Comparison of ENCODE assay signal across 29 cellular contexts in the genomic region with DNA sequence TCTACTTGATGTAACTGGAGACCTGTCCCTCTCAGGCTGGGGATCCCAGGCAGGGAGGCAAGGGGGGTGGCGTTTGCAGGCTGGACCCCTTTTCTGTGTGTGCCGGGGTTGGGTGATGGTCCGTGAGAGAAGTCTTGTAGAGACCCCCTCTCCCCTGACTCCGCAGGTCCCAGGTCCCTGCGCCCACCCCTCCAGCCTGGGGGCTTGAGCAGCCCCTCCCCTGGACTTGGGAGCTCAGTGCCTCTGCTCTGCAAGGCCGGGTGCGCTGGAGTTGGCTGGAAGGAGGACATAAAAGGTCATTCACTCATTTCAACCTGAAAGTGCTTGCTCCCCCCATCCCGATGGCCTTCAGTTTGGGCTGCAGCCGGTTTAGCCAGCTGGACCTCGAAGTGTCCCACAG.
"Had no signal": no experiment of that assay in that cellular context is flagged by ENCODE, and none has a peak within 500 bp of the region (broad histone marks: within the 10 kb centered on the region; RNA-seq: fewer than 3 reads in every experiment).

No MANE protein-coding gene starts in this region.

- H3K4me1 ChIP-seq: foreskin keratinocyte, left lung, prostate gland had no signal

- H3K27me3 ChIP-seq: right atrium auricular region, sigmoid colon, uterus had no signal

- DNase-seq: cerebellar nuclear complex; dermis blood vessel endothelial cell; effector memory CD4-positive, alpha-beta T cell; foreskin keratinocyte; heart left ventricle; hippocampal formation; left cardiac atrium; mammary epithelial cell; nephron progenitor cell; nucleus accumbens; sigmoid colon; stimulated activated CD4-positive, alpha-beta T cell treated with anti-CD3 and anti-CD28 coated beads, Interleukin-15, amount 100 ng/mL, for 24 hours; stimulated activated CD4-positive, alpha-beta T cell treated with anti-CD3 and anti-CD28 coated beads, Interleukin-4, amount 100 ng/mL, for 1 hour; stimulated activated CD8-positive, alpha-beta memory T cell treated with anti-CD3 and anti-CD28 coated beads, Interleukin-4, amount 100 ng/mL, for 48 hours; stimulated activated naive CD4-positive, alpha-beta T cell; substantia nigra; upper lobe of left lung; uterus had no signal

- FAIRE-seq: colon, endothelial cell of umbilical vein, islet of Langerhans had no signal

- H3K27ac ChIP-seq: esophagus muscularis mucosa, foreskin keratinocyte, gastroesophageal sphincter, heart left ventricle, left lung, prostate gland, right atrium auricular region, sigmoid colon, thoracic aorta, tibial nerve, upper lobe of left lung, uterus had no signal

- H3K36me3 ChIP-seq: gastroesophageal sphincter, prostate gland, right atrium auricular region, sigmoid colon, tibial nerve, upper lobe of left lung, uterus had no signal

- ATAC-seq: foreskin keratinocyte; gastroesophageal sphincter; heart left ventricle; left cardiac atrium; left lung; naive thymus-derived CD8-positive, alpha-beta T cell had no signal

- H3K4me3 ChIP-seq: esophagus muscularis mucosa, gastroesophageal sphincter, heart left ventricle, left lung, prostate gland, right atrium auricular region, sigmoid colon, thoracic aorta, tibial nerve, upper lobe of left lung, uterus had no signal

- H3K9me3 ChIP-seq: esophagus muscularis mucosa, gastroesophageal sphincter, heart left ventricle, left lung, prostate gland, right atrium auricular region, sigmoid colon, thoracic aorta, tibial nerve, upper lobe of left lung, uterus had no signal
